ENCODE assay signal across 7 cellular contexts in the genomic region with DNA sequence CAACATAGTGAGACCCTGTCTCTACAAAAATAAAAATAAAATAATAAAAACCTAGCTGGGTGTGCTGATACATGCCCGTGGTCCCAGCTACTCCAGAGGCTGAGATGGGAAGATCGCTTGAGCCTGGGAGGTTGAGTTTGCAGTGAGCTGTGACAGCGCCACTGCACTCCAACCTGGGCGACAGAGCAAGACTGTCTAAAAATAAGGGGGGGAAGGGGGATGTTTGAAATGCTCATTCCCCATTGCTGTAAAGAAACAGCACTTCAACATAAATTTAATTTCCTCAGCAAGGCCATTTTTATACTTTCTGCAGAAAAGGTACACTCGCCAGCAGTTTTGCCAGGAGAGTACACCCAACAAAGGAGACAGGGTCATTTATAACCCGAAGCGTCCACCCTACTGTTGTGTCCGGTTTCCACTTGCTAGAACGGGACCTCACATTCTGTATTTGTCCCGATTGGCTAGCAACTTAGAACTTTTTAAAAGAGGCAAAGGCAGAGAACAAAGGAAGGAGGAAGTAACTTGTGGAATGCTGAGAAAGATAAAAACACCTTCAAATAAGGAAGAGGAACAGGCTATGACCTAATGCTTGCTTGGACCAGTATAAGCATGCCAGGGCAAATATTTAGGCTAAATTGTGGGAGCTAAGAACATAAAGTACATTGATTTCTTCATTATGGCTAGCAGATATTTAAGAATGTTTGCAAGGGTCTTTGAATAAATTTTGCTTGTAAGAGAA. TPM values are rescaled to one million over a fixed set of nuclear protein-coding genes. Genes with fewer than 3 reads are reported as not detected.
DNase-seq lines count a peak whose midpoint lies in the region; ATAC-seq, FAIRE-seq and TF ChIP-seq lines count a peak whose summit lies in the region.
"Not testable (repeated sequence)": the region's sequence is repeated elsewhere in the genome, so short reads cannot be mapped to it uniquely, and the experiment has no call there.

No MANE protein-coding gene starts in this region.

- H3K27ac ChIP-seq in GM23338 (ENCODE audit: low read depth) = peak overlapping the region; percentile 65
- H3K27ac ChIP-seq in K562 (ENCODE audit: extremely low read depth, low read depth, low read length) = not testable (repeated sequence)
- peak overlapping the region; percentile 68 to 80 for H3K27ac ChIP-seq in esophagus (ENCODE audit: low read depth in 2 of 2, low read length in 1 of 2)
- H3K27ac ChIP-seq in sigmoid colon = peak overlapping the region in 3 of 4 donors; percentile 32 to 68 (median 62)

- not testable (repeated sequence) for H3K9ac ChIP-seq in K562 (ENCODE audit: insufficient read depth in 1 of 2, low read depth in 2 of 2, low read length in 2 of 2)

- not testable (repeated sequence) for H3K9me1 ChIP-seq in K562 (ENCODE audit: control insufficient read depth, insufficient read depth, low read length)

- peak overlapping the region; percentile 1; the same call in 1 of the 2 replicates for H3K4me3 ChIP-seq in GM23338
- not testable (repeated sequence) for H3K4me3 ChIP-seq in K562
- peak overlapping the region in 1 of 2 donors; percentile 18 for H3K4me3 ChIP-seq in esophagus (ENCODE audit: low read depth in 1 of 2, low read length in 2 of 2)
- H3K4me3 ChIP-seq in sigmoid colon = peak overlapping the region in 1 of 4 donors; percentile 1

- peak overlapping the region; percentile 10; the same call in 2 of the 3 replicates for H3K4me3 Mint-ChIP-seq in GM23338
- H3K4me3 Mint-ChIP-seq in natural killer cell = peak overlapping the region; percentile 18

- not testable (repeated sequence) for H3K9me3 Mint-ChIP-seq in GM23338, natural killer cell

- H3K27me3 ChIP-seq in GM23338 (ENCODE audit: insufficient read depth); K562 (ENCODE audit: control insufficient read depth in 2 of 2, insufficient read depth in 2 of 2, low read length in 2 of 2); esophagus (ENCODE audit: control insufficient read depth in 1 of 2, insufficient read depth in 2 of 2, low read length in 2 of 2); sigmoid colon: not testable (repeated sequence)

- H2AFZ ChIP-seq in GM23338; K562 (ENCODE audit: low read depth, low read length): not testable (repeated sequence)

- CTCF ChIA-PET in K562 (lab: Yijun Ruan, JAX; ENCODE audit: low intra/inter-chr PET ratio) = not testable (repeated sequence)

- H3K9me3 ChIP-seq in K562 (replicated peaks; ENCODE audit: control insufficient read depth, insufficient read depth, low read depth, low read length); esophagus (ENCODE audit: control insufficient read depth in 2 of 2, insufficient read depth in 1 of 2, low read depth in 1 of 2, low read length in 1 of 2); sigmoid colon: not testable (repeated sequence)

- ATAC-seq in GM23338 (peak; percentile 35; the same call in 2 of the 3 replicates), K562 (peak; percentile 39)
- ATAC-seq in natural killer cell = not testable (repeated sequence)

- H3K27me3 Mint-ChIP-seq in GM23338 (ENCODE audit: insufficient read depth, low read depth, poor library complexity); natural killer cell (ENCODE audit: low read depth in 2 of 2): not testable (repeated sequence)

- in situ Hi-C loops in K562 (cut with MboI) = not testable (repeated sequence)

- H3K36me3 Mint-ChIP-seq in GM23338 (ENCODE audit: low read depth); natural killer cell: not testable (repeated sequence)

- H3K27ac Mint-ChIP-seq in GM23338 = peak overlapping the region; percentile 96
- H3K27ac Mint-ChIP-seq in natural killer cell = peak overlapping the region; percentile 49 to 74

- BruUV-seq in K562 (replicated peaks; lab: Mats Ljungman, UMichigan) = TSS peak; percentile 1

- not testable (repeated sequence) for H3F3A ChIP-seq in GM23338 (replicated peaks; ENCODE audit: low read depth)

- not testable (repeated sequence) for TF ChIP-seq CTCF in GM23338 (conservative IDR thresholded peaks at IDR 0.05; ENCODE audit: low read depth in 2 of 2); K562 (IDR thresholded peaks at IDR 0.05 in 2 of 3, conservative IDR thresholded peaks at IDR 0.05 in 1 of 3; ENCODE audit: insufficient read depth in 2 of 3, low read depth in 1 of 3, low read length in 3 of 3); natural killer cell (IDR thresholded peaks at IDR 0.05); sigmoid colon (IDR thresholded peaks at IDR 0.05)

- DNase-seq in GM23338 (ENCODE audit: low spot score) (peak; percentile 24), OCI-M1 (lab: John Stamatoyannopoulos, UW) (peak; percentile 43), kidney glomerular epithelial cell (lab: John Stamatoyannopoulos, UW) (peak; percentile 37)
- not testable (repeated sequence) for DNase-seq in K562 (ENCODE audit: extremely low read depth in 1 of 4, low spot score in 3 of 4); natural killer cell; sigmoid colon

- POLR2A ChIA-PET in K562 (lab: Yijun Ruan, JAX) = interaction anchor here (1.4 to 6.8 kb wide), 2 partner anchors 8 to 10 kb away, joined by 3 to 65 read pairs; partner anchors contain the start of gene PSME4

- intact Hi-C loops in K562 (cut with micrococcal nuclease) = not testable (repeated sequence)
- intact Hi-C loops in natural killer cell (cut with micrococcal nuclease) = loop anchor here (5.0 kb wide), 1 partner anchor 36 kb away; no protein-coding TSS in a partner anchor
- intact Hi-C loops in sigmoid colon (cut with DNase I) = loop anchor here (10.0 kb wide), 1 partner anchor 123 kb away; no protein-coding TSS in a partner anchor

- H3K4me2 ChIP-seq in GM23338 (peak overlapping the region; percentile 3), K562 (ENCODE audit: insufficient read depth, low read length) (0 out of 2 replicates have a peak overlapping the region, but pooled peaks have one; percentile 4)

- peaks cover 56% of the 10 kb centered on the region for H3K4me1 Mint-ChIP-seq in GM23338
- peaks cover 66 to 69% of the 10 kb centered on the region in 2 donors for H3K4me1 Mint-ChIP-seq in natural killer cell

- not testable (repeated sequence) for H4K20me1 ChIP-seq in GM23338 (replicated peaks; ENCODE audit: insufficient read depth)
- peaks cover 13% of the 10 kb centered on the region for H4K20me1 ChIP-seq in K562 (replicated peaks; ENCODE audit: control insufficient read depth, insufficient read depth, low read length)

- not testable (repeated sequence) for H3K9me2 ChIP-seq in GM23338 (ENCODE audit: insufficient read depth)

- H3K79me2 ChIP-seq in GM23338 (replicated peaks; ENCODE audit: insufficient read depth) (peaks cover 100% of the 10 kb centered on the region), K562 (ENCODE audit: control insufficient read depth, insufficient read depth, low read length) (peaks cover 99% of the 10 kb centered on the region)

- not testable (repeated sequence) for TF ChIP-seq EP300 in K562 (IDR thresholded peaks at IDR 0.05; ENCODE audit: low read length); sigmoid colon (IDR thresholded peaks at IDR 0.05)

- TF ChIP-seq POLR2A in K562 (conservative IDR thresholded peaks at IDR 0.05); sigmoid colon (IDR thresholded peaks at IDR 0.05): not testable (repeated sequence)

- peaks cover 69% of the 10 kb centered on the region for H3K4me1 ChIP-seq in GM23338 (ENCODE audit: insufficient read depth)
- not testable (repeated sequence) for H3K4me1 ChIP-seq in K562 (replicated peaks in 1 of 2; ENCODE audit: control insufficient read depth in 2 of 2, insufficient read depth in 2 of 2, low read length in 2 of 2); esophagus (ENCODE audit: control insufficient read depth in 2 of 2, insufficient read depth in 2 of 2, low read length in 1 of 2)
- H3K4me1 ChIP-seq in sigmoid colon = peaks cover 0 to 63% (median 39%) of the 10 kb centered on the region in 4 donors

- not testable (repeated sequence) for TF ChIP-seq RAD21 in K562 (CRISPR knock-in tag; conservative IDR thresholded peaks at IDR 0.05 in 1 of 2, IDR thresholded peaks at IDR 0.05 in 1 of 2)

- WGBS in K562 (ENCODE audit: insufficient coverage, low coverage, missing lambda C conversion rate) = 47% methylated on average over 10 of the region's 10 CpGs
- 40 to 50% methylated on average over 10 of the region's 10 CpGs for WGBS in esophagus, 2 donors
- 61 to 69% methylated on average over 10 of the region's 10 CpGs for WGBS in sigmoid colon, 2 donors

- H3K36me3 ChIP-seq in GM23338 (ENCODE audit: insufficient read depth); K562 (ENCODE audit: control insufficient read depth, insufficient read depth, low read length); esophagus (ENCODE audit: control insufficient read depth in 2 of 2, insufficient read depth in 2 of 2, low read length in 1 of 2); sigmoid colon: not testable (repeated sequence)

- FAIRE-seq in K562 (lab: Jason Lieb, UNC) = not testable (repeated sequence)

RNA-seq across cellular contexts. Expression of gene PSME4, which starts 9.1 kb away (rescaled TPM):
- total RNA-seq in GM23338 (2014; rRNA removed; shearing (Covaris generic)) = 97.6 and 98.6 TPM in 2 replicates
- polyA plus RNA-seq in GM23338 (2016; fragmentation: Nextera tagmentation; extraction: Ambion mirVana) (38.4 and 44.7 TPM in 2 replicates), K562 (2011; rRNA removed) (62.6 and 77.8 TPM in 2 replicates), K562 (2014; fragmentation: Illumina TruSeq; extraction: Trizol) (65.2 and 71.7 TPM in 2 replicates), K562 (2014; fragmentation: Nextera tagmentation; extraction: Ambion mirVana) (10 to 100 TPM; 24.3 to 33.3 TPM), K562 (2014; rRNA removed) (38.6 and 38.9 TPM in 2 replicates), esophagus (10 to 100 TPM; 18.9 to 20.4 TPM), sigmoid colon (10 to 100 TPM; 15.0 to 29.8 (median 16.0) TPM)
- 113 and 384 TPM in 2 replicates for total RNA-seq in K562 (2011; cell fraction: chromatin; rRNA removed; ENCODE audit: low replicate concordance)
- total RNA-seq in K562 (2011; cell fraction: nucleolus; rRNA removed) = 47.2 and 70.7 TPM in 2 replicates
- total RNA-seq in K562 (2011; cell fraction: nucleoplasm; rRNA removed) = 126 and 172 TPM in 2 replicates
- total RNA-seq in K562 (2014; rRNA removed) (33.5 and 37.7 TPM in 2 replicates), K562 (2014; rRNA removed; fragmentation: Illumina TruSeq; extraction: Trizol) (57.3 and 62.1 TPM in 2 replicates), K562 (2015; rRNA removed; fragmentation: Illumina TruSeq; extraction: Trizol) (40.5 and 41.2 TPM in 2 replicates), K562 (2021) (67.4 and 74.0 TPM in 2 replicates), natural killer cell (100 to 1,000 TPM; 140 to 149 (median 141) TPM), sigmoid colon (10 to 100 TPM; 47.8 to 79.8 (median 61.6) TPM)
- polyA plus RNA-seq in K562 (2011; cell fraction: cytosol; rRNA removed) = 31.1 and 50.2 TPM in 2 replicates
- 47.7 and 75.2 TPM in 2 replicates for polyA plus RNA-seq in K562 (2011; cell fraction: nucleus; rRNA removed)
- polyA plus RNA-seq in K562 (2012) = 36.4 and 43.1 TPM in 2 replicates
- polyA minus RNA-seq in K562 (2011; rRNA and poly(A)+ RNA removed) = 151 and 174 TPM in 2 replicates
- polyA minus RNA-seq in K562 (2011; cell fraction: cytosol; rRNA and poly(A)+ RNA removed) = 46.1 and 66.5 TPM in 2 replicates
- polyA minus RNA-seq in K562 (2011; cell fraction: nucleus; rRNA and poly(A)+ RNA removed) = 48.1 and 83.7 TPM in 2 replicates
